ENCODE assay signal across 11 cellular contexts in genomic region chr3:126858887-126859286, GRCh38.
DNase-seq lines count a peak whose midpoint lies in the region; ATAC-seq, FAIRE-seq and TF ChIP-seq lines count a peak whose summit lies in the region.
"Had no signal": no experiment of that assay in that cellular context is flagged by ENCODE, and none has a peak within 500 bp of the region (broad histone marks: within the 10 kb centered on the region; RNA-seq: fewer than 3 reads in every experiment).

No MANE protein-coding gene starts in this region.

- no peaks in the 10 kb centered on the region for H3K27me3 ChIP-seq in neuronal stem cell (ENCODE audit: control insufficient read depth in 3 of 3, insufficient read depth in 3 of 3, low read depth in 1 of 3, low read length in 3 of 3)
- H3K27me3 ChIP-seq: SJCRH30 had no signal

- no peak overlapping the region for H3K4ac ChIP-seq in neuronal stem cell (ENCODE audit: low read length)

- H3K4me3 Mint-ChIP-seq in glutamatergic neuron (ENCODE audit: unreplicated experiment) = no peak overlapping the region
- H3K4me3 Mint-ChIP-seq: activated T-helper 1 cell treated with anti-CD3 and anti-CD28 coated beads, Interleukin-12 subunit alpha, Interleukin-12 subunit beta, Interleukin-2, Interleukin-4 antibody, amounts not matched to agents 30 ng/mL and 10 ng/mL and 1 ng/mL, durations not matched to agents 14 hours and 24 hours and 36 hours; neural crest cell had no signal

- H3K4me3 ChIP-seq in AG09309 (ENCODE audit: control insufficient read depth, low read depth, low read length) (no peak overlapping the region), neuronal stem cell (ENCODE audit: low read length in 2 of 2) (no peak overlapping the region), kidney (ENCODE audit: low read length in 2 of 2) (no peak overlapping the region)
- H3K4me3 ChIP-seq: SJCRH30 had no signal

- H4K8ac ChIP-seq in neuronal stem cell (ENCODE audit: low read depth, low read length) = no peak overlapping the region

- no peak overlapping the region for H3K23ac ChIP-seq in neuronal stem cell (ENCODE audit: low read depth, low read length, poor library complexity)

- H3K9me3 Mint-ChIP-seq in glutamatergic neuron (ENCODE audit: unreplicated experiment) = peaks cover 2% of the 10 kb centered on the region
- H3K9me3 Mint-ChIP-seq: activated T-helper 1 cell treated with anti-CD3 and anti-CD28 coated beads, Interleukin-12 subunit alpha, Interleukin-12 subunit beta, Interleukin-2, Interleukin-4 antibody, amounts not matched to agents 30 ng/mL and 10 ng/mL and 1 ng/mL, durations not matched to agents 14 hours and 24 hours and 36 hours; neural crest cell had no signal

- peaks cover 0 to 12% of the 10 kb centered on the region in 2 donors for H3K4me1 ChIP-seq in neuronal stem cell (ENCODE audit: control insufficient read depth in 2 of 2, insufficient read depth in 1 of 2, low read depth in 1 of 2, low read length in 2 of 2)
- no peaks in the 10 kb centered on the region for H3K4me1 ChIP-seq in kidney (ENCODE audit: control insufficient read depth in 1 of 2, insufficient read depth in 1 of 2, low read depth in 1 of 2, low read length in 2 of 2)
- H3K4me1 ChIP-seq: SJCRH30 had no signal

- no peaks in the 10 kb centered on the region for H3K79me1 ChIP-seq in neuronal stem cell (ENCODE audit: low read depth, low read length)

- no peak overlapping the region for H3K27ac Mint-ChIP-seq in glutamatergic neuron (ENCODE audit: unreplicated experiment)
- H3K27ac Mint-ChIP-seq: activated T-helper 1 cell treated with anti-CD3 and anti-CD28 coated beads, Interleukin-12 subunit alpha, Interleukin-12 subunit beta, Interleukin-2, Interleukin-4 antibody, amounts not matched to agents 30 ng/mL and 10 ng/mL and 1 ng/mL, durations not matched to agents 14 hours and 24 hours and 36 hours had no signal

- no peak overlapping the region for H2BK5ac ChIP-seq in neuronal stem cell (ENCODE audit: low read length)

- no peaks in the 10 kb centered on the region for H3K36me3 Mint-ChIP-seq in glutamatergic neuron (ENCODE audit: unreplicated experiment)

- H3K14ac ChIP-seq in neuronal stem cell (ENCODE audit: low read length) = no peak overlapping the region

- peaks cover 8% of the 10 kb centered on the region for H3K27me3 Mint-ChIP-seq in glutamatergic neuron (ENCODE audit: unreplicated experiment)

- H3K9ac ChIP-seq in neuronal stem cell (ENCODE audit: low read depth, low read length, poor library complexity) = no peak overlapping the region
- no peak overlapping the region for H3K9ac ChIP-seq in kidney (ENCODE audit: low read length in 2 of 2)

- no peak overlapping the region for H2BK15ac ChIP-seq in neuronal stem cell (ENCODE audit: low read length)

- H3K4me1 Mint-ChIP-seq in glutamatergic neuron (ENCODE audit: low read depth, unreplicated experiment) = peaks cover 9% of the 10 kb centered on the region
- H3K4me1 Mint-ChIP-seq: neural crest cell had no signal

- no peak for TF ChIP-seq CTCF in AG09309 (IDR thresholded peaks at IDR 0.05; ENCODE audit: control insufficient read depth, insufficient read depth, low read depth, low read length, missing control alignments)
- no peak for TF ChIP-seq CTCF in glutamatergic neuron (IDR thresholded peaks at IDR 0.05; ENCODE audit: partially characterized antibody, unreplicated experiment)
- TF ChIP-seq CTCF in kidney (IDR thresholded peaks at IDR 0.05; ENCODE audit: borderline replicate concordance, extremely low read depth, insufficient read depth) = no peak

- H3K27ac ChIP-seq in neuronal stem cell (replicated peaks; ENCODE audit: low read length) = no peak overlapping the region
- no peak overlapping the region for H3K27ac ChIP-seq in kidney (ENCODE audit: low read depth in 2 of 2, low read length in 2 of 2)
- H3K27ac ChIP-seq: SJCRH30 had no signal

- H2AK5ac ChIP-seq in neuronal stem cell (ENCODE audit: low read depth, low read length) = no peak overlapping the region

- H2AFZ ChIP-seq in neuronal stem cell (ENCODE audit: low read length) = no peak overlapping the region

- no peak overlapping the region for H4K91ac ChIP-seq in neuronal stem cell (ENCODE audit: low read depth, low read length, poor library complexity)

- H3K9me3 ChIP-seq in neuronal stem cell (replicated peaks in 1 of 2; ENCODE audit: control insufficient read depth in 2 of 2, insufficient read depth in 1 of 2, low read depth in 1 of 2, low read length in 2 of 2) = no peaks in the 10 kb centered on the region
- no peaks in the 10 kb centered on the region for H3K9me3 ChIP-seq in kidney (ENCODE audit: control insufficient read depth in 1 of 2, low read length in 2 of 2)
- H3K9me3 ChIP-seq: SJCRH30 had no signal

- no peak overlapping the region for H2BK12ac ChIP-seq in neuronal stem cell (ENCODE audit: low read length)

- H2BK120ac ChIP-seq in neuronal stem cell (ENCODE audit: low read depth, low read length) = no peak overlapping the region

- DNase-seq in AG09309 (ENCODE audit: low read depth) (peak; percentile 87), HS-27A (ENCODE audit: low read depth) (peak; percentile 69), amniotic epithelial cell (ENCODE audit: low read depth) (peak; percentile 93), inferior parietal cortex (ENCODE audit: extremely low spot score) (peak; percentile 48), glutamatergic neuron (no peak), neuronal stem cell (ENCODE audit: low spot score) (no peak), kidney (no peak)

- ATAC-seq in GM21447 (IDR thresholded peaks at IDR 0.05; ENCODE audit: unreplicated experiment) = no peak

- H3K36me3 ChIP-seq in neuronal stem cell (replicated peaks in 1 of 2; ENCODE audit: control insufficient read depth in 2 of 2, insufficient read depth in 2 of 2, low read length in 2 of 2) (peaks cover 0 to 1% of the 10 kb centered on the region in 2 donors), kidney (ENCODE audit: control insufficient read depth in 1 of 2, insufficient read depth in 2 of 2, low read length in 2 of 2) (no peaks in the 10 kb centered on the region)
- H3K36me3 ChIP-seq: SJCRH30 had no signal

- intact Hi-C loops in kidney (cut with DNase I) = no loop called here

- no peak overlapping the region for H3K18ac ChIP-seq in neuronal stem cell (ENCODE audit: low read length)

- no peak overlapping the region for H3K4me2 ChIP-seq in neuronal stem cell (ENCODE audit: insufficient read depth, low read length, poor library complexity, severe bottlenecking)

- no CpG with 5 or more reads among the region's 10 CpGs for WGBS in neuronal stem cell (ENCODE audit: extremely low coverage in 2 of 2, insufficient read length in 2 of 2, insufficient replicate concordance in 1 of 2), 2 donors

- no peak for FAIRE-seq in kidney (lab: Jason Lieb, UNC)

Comparison
In these comparisons a context has a peak if more than half of its experiments do, and no peak if none do; other contexts are left out.
1. DNase-seq: peak in AG09309 (single experiment), HS-27A (single experiment), amniotic epithelial cell (single experiment) and inferior parietal cortex (single experiment); none in glutamatergic neuron (single experiment), neuronal stem cell (single experiment) and kidney (single experiment).